8 cellular contexts compared by ENCODE assay signal in the genomic region with DNA sequence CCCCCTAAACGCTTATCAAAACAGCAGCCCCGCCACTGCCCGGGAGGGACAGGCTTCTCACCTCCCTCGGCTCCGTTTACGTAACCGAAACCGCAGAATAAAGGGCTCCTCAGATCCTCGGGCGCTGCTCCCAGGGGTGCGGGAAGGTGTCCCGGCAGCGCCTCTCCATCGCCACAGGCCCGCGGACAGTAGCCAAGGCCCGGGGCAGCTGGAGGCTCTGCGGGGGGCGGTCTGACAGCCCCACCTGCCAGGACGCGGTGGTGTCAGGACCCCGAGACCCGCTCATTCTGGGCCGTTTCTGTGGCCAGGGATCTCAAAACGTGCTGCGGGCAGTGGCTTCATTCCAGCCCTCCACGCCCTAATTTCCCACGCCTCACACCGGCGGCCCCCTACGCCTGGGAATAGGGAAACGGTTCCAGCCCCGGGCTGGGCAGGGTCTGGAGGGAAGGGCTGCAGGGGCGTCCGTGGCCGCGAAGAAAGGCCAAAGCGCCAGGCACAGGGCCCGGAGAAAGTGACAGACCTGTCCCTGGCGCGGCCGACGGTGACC. TPM values are rescaled to one million over a fixed set of nuclear protein-coding genes. Genes with fewer than 3 reads are reported as not detected.
DNase-seq lines count a peak whose midpoint lies in the region; ATAC-seq and TF ChIP-seq lines count a peak whose summit lies in the region.
"Not testable (repeated sequence)": the region's sequence is repeated elsewhere in the genome, so short reads cannot be mapped to it uniquely, and the experiment has no call there.

No MANE protein-coding gene starts in this region.

- CTCF ChIA-PET in Caco-2 (lab: Charles Lee); activated CD4-positive, alpha-beta T cell treated with anti-CD3 and anti-CD28 coated beads for 36 hours (lab: Charles Lee); naive thymus-derived CD4-positive, alpha-beta T cell (lab: Charles Lee): not testable (repeated sequence)

- H3K27ac ChIP-seq in caudate nucleus (ENCODE audit: low read depth, low read length) (peak overlapping the region; percentile 58), right atrium auricular region (peak overlapping the region; percentile 84 to 90)
- H3K27ac ChIP-seq in naive thymus-derived CD4-positive, alpha-beta T cell (ENCODE audit: low read depth, low read length); stomach smooth muscle (ENCODE audit: low read length): not testable (repeated sequence)

- DNase-seq in Caco-2 (peak in 1 of 2 experiments; percentile 50), HAP-1 (ENCODE audit: low spot score in 2 of 2) (peak in 1 of 2 experiments; percentile 61), NCI-H2081 (lab: John Stamatoyannopoulos, UW) (peak; percentile 38 to 58), caudate nucleus (lab: John Stamatoyannopoulos, UW) (peak in 8 of 61 donors; percentile 34 to 81 (median 50))
- not testable (repeated sequence) for DNase-seq in activated CD4-positive, alpha-beta T cell treated with anti-CD3 and anti-CD28 coated beads for 36 hours; right atrium auricular region (ENCODE audit: low spot score)
- DNase-seq in naive thymus-derived CD4-positive, alpha-beta T cell = peak in 7 of 9 donors; percentile 22 to 50 (median 35)

- peak overlapping the region in 1 of 2 donors; percentile 27 for H3K9ac ChIP-seq in stomach smooth muscle (ENCODE audit: low read length in 2 of 2)

- intact Hi-C loops in Caco-2 (cut with micrococcal nuclease; ENCODE audit: unreplicated experiment) = loop anchor here (2.0 kb wide), 1 partner anchor 91 kb away; a partner anchor contains a TSS
- intact Hi-C loops in activated CD4-positive, alpha-beta T cell treated with anti-CD3 and anti-CD28 coated beads for 36 hours (cut with DNase I, micrococcal nuclease) = loop anchor here in 1 of 2 experiments (2.0 to 5.0 kb wide), 4 partner anchors 91 to 738 kb away; a partner anchor contains a TSS
- intact Hi-C loops in naive thymus-derived CD4-positive, alpha-beta T cell (cut with micrococcal nuclease) = loop anchor here (2.0 to 10.0 kb wide), 6 partner anchors 91 to 1011 kb away; a partner anchor contains a TSS

- H3K27ac Mint-ChIP-seq in Caco-2 (ENCODE audit: unreplicated experiment); activated CD4-positive, alpha-beta T cell treated with anti-CD3 and anti-CD28 coated beads for 36 hours: not testable (repeated sequence)
- peak overlapping the region in 1 of 9 donors; percentile 8 for H3K27ac Mint-ChIP-seq in naive thymus-derived CD4-positive, alpha-beta T cell

- H3K27me3 ChIP-seq in Caco-2 (replicated peaks; ENCODE audit: control insufficient read depth, insufficient read depth, low read length); HAP-1 (ENCODE audit: low read depth); right atrium auricular region; naive thymus-derived CD4-positive, alpha-beta T cell (ENCODE audit: control insufficient read depth in 2 of 2, insufficient read depth in 2 of 2, low read length in 2 of 2); stomach smooth muscle (ENCODE audit: control insufficient read depth in 1 of 2, insufficient read depth in 2 of 2, low read length in 2 of 2): not testable (repeated sequence)

- H3K4me3 Mint-ChIP-seq in Caco-2 (ENCODE audit: unreplicated experiment) = peak overlapping the region; percentile 72
- not testable (repeated sequence) for H3K4me3 Mint-ChIP-seq in activated CD4-positive, alpha-beta T cell treated with anti-CD3 and anti-CD28 coated beads for 36 hours
- peak overlapping the region; percentile 64 to 86 (median 74) for H3K4me3 Mint-ChIP-seq in naive thymus-derived CD4-positive, alpha-beta T cell

- not testable (repeated sequence) for BruUV-seq in Caco-2 (replicated peaks; lab: Mats Ljungman, UMichigan)

- H3K9me3 Mint-ChIP-seq in Caco-2 (ENCODE audit: unreplicated experiment); activated CD4-positive, alpha-beta T cell treated with anti-CD3 and anti-CD28 coated beads for 36 hours (ENCODE audit: low read depth); naive thymus-derived CD4-positive, alpha-beta T cell: not testable (repeated sequence)

- not testable (repeated sequence) for H3K36me3 Mint-ChIP-seq in Caco-2 (ENCODE audit: insufficient read depth, unreplicated experiment); activated CD4-positive, alpha-beta T cell treated with anti-CD3 and anti-CD28 coated beads for 36 hours (ENCODE audit: low read depth); naive thymus-derived CD4-positive, alpha-beta T cell

- not testable (repeated sequence) for H3K9me3 ChIP-seq in Caco-2; HAP-1; right atrium auricular region; naive thymus-derived CD4-positive, alpha-beta T cell (ENCODE audit: control insufficient read depth in 2 of 3, low read length in 3 of 3); stomach smooth muscle (ENCODE audit: control insufficient read depth in 2 of 2, low read length in 2 of 2)

- POLR2A ChIA-PET in Caco-2 (lab: Charles Lee); activated CD4-positive, alpha-beta T cell treated with anti-CD3 and anti-CD28 coated beads for 36 hours (lab: Charles Lee); naive thymus-derived CD4-positive, alpha-beta T cell (lab: Charles Lee): not testable (repeated sequence)

- peak overlapping the region; percentile 63 for H3K4me3 ChIP-seq in Caco-2 (ENCODE audit: low read depth, low read length)
- peak overlapping the region; percentile 74 for H3K4me3 ChIP-seq in HAP-1
- H3K4me3 ChIP-seq in right atrium auricular region = peak overlapping the region; percentile 75 to 81
- H3K4me3 ChIP-seq in naive thymus-derived CD4-positive, alpha-beta T cell (ENCODE audit: low read length) = peak overlapping the region; percentile 61
- H3K4me3 ChIP-seq in stomach smooth muscle (ENCODE audit: low read length in 2 of 2) = peak overlapping the region; percentile 66 to 78

- not testable (repeated sequence) for H3K36me3 ChIP-seq in Caco-2 (ENCODE audit: control insufficient read depth, insufficient read depth, low read length); HAP-1 (replicated peaks); right atrium auricular region; naive thymus-derived CD4-positive, alpha-beta T cell (ENCODE audit: control insufficient read depth in 2 of 3, insufficient read depth in 3 of 3, low read length in 3 of 3); stomach smooth muscle (ENCODE audit: control insufficient read depth in 2 of 2, insufficient read depth in 2 of 2, low read length in 2 of 2)

- H3K27me3 Mint-ChIP-seq in Caco-2 (ENCODE audit: insufficient read depth, unreplicated experiment); activated CD4-positive, alpha-beta T cell treated with anti-CD3 and anti-CD28 coated beads for 36 hours; naive thymus-derived CD4-positive, alpha-beta T cell: not testable (repeated sequence)

- ATAC-seq in activated CD4-positive, alpha-beta T cell treated with anti-CD3 and anti-CD28 coated beads for 36 hours = peak; percentile 9
- ATAC-seq in naive thymus-derived CD4-positive, alpha-beta T cell = peak; percentile 32

- not testable (repeated sequence) for TF ChIP-seq CTCF in Caco-2 (IDR thresholded peaks at IDR 0.05; ENCODE audit: insufficient read depth in 1 of 2, low read depth in 1 of 2, low read length in 1 of 2, severe bottlenecking in 1 of 2, unreplicated experiment in 1 of 2); right atrium auricular region (IDR thresholded peaks at IDR 0.05)

- in situ Hi-C loops in HAP-1 (cut with MboI; ENCODE audit: low sequenced_read_pairs) = not testable (repeated sequence)

- not testable (repeated sequence) for H3K4me1 Mint-ChIP-seq in Caco-2 (ENCODE audit: low read depth, unreplicated experiment); activated CD4-positive, alpha-beta T cell treated with anti-CD3 and anti-CD28 coated beads for 36 hours; naive thymus-derived CD4-positive, alpha-beta T cell

- H3K4me1 ChIP-seq in Caco-2; HAP-1; naive thymus-derived CD4-positive, alpha-beta T cell (ENCODE audit: control insufficient read depth in 2 of 2, insufficient read depth in 2 of 2, low read length in 2 of 2): not testable (repeated sequence)
- H3K4me1 ChIP-seq in right atrium auricular region = peaks cover 0 to 21% of the 10 kb centered on the region in 2 donors
- H3K4me1 ChIP-seq in stomach smooth muscle (ENCODE audit: control insufficient read depth, insufficient read depth, low read length) = peaks cover 12% of the 10 kb centered on the region

RNA-seq across cellular contexts. Expression of a gene that starts 0.6 kb away (rescaled TPM):
- 1.00 and 1.1 TPM in 2 replicates for total RNA-seq in Caco-2 (2022)
- under 1 TPM; 0.48 to 0.61 TPM for total RNA-seq in activated CD4-positive, alpha-beta T cell treated with anti-CD3 and anti-CD28 coated beads for 36 hours
- total RNA-seq in right atrium auricular region = 1 to 10 TPM; 4.0 to 7.5 TPM
- total RNA-seq in naive thymus-derived CD4-positive, alpha-beta T cell = 1 to 10 TPM in 3 of 5 experiments, under 1 TPM in 1, not detected in 1; 0.81 to 5.5 (median 1.4) TPM
- under 1 TPM in 1 of 2 donors, not detected in 1; 0.13 TPM for polyA plus RNA-seq in naive thymus-derived CD4-positive, alpha-beta T cell
